In genomic region chr16:69131749-69132423, GRCh38 we compare ENCODE assay signal across 8 cellular contexts. TPM values are rescaled to one million over a fixed set of nuclear protein-coding genes. Genes with fewer than 3 reads are reported as not detected.
DNase-seq lines count a peak whose midpoint lies in the region; ATAC-seq, FAIRE-seq and TF ChIP-seq lines count a peak whose summit lies in the region.

No MANE protein-coding gene starts in this region.

- no peaks in the 10 kb centered on the region; the same call in 1 of the 2 replicates for H3K79me1 ChIP-seq in H1 (ENCODE audit: low read depth, low read length)

- DNase-seq in NCI-H748 (lab: John Stamatoyannopoulos, UW; ENCODE audit: unreplicated experiment) = peak; percentile 79
- DNase-seq in activated CD8-positive, alpha-beta T cell treated with anti-CD3 and anti-CD28 coated beads, Interleukin-2, amount 10 ng/mL, durations not matched to agents 7 days and 5 days = peak; percentile 82
- peak in 1 of 2 experiments; percentile 90 for DNase-seq in H1 (ENCODE audit: low read depth in 1 of 2, low spot score in 2 of 2)
- peak; percentile 51 for DNase-seq in stimulated activated CD8-positive, alpha-beta memory T cell treated with anti-CD3 and anti-CD28 coated beads, Interleukin-15, amount 100 ng/mL, for 24 hours (ENCODE audit: low read depth)

- no peaks in the 10 kb centered on the region for H3K9me3 Mint-ChIP-seq in activated CD8-positive, alpha-beta T cell treated with anti-CD3 and anti-CD28 coated beads, Interleukin-2, amount 10 ng/mL, durations not matched to agents 7 days and 5 days (ENCODE audit: insufficient read depth)

- H3K4me1 ChIP-seq in ACC112 (ENCODE audit: control insufficient read depth, insufficient read depth, low read length, unreplicated experiment) (peaks cover 28% of the 10 kb centered on the region), H1 (replicated peaks in 1 of 4; ENCODE audit: control insufficient read depth in 3 of 4, insufficient read depth in 4 of 4, low read length in 3 of 4) (peaks cover 2 to 12% (median 7%) of the 10 kb centered on the region in 4 experiments; a peak in 5 of 7 replicates), mesodermal cell (ENCODE audit: control insufficient read depth, insufficient read depth, low read length, poor library complexity, severe bottlenecking) (peaks cover 15% of the 10 kb centered on the region)

- H3K4me3 Mint-ChIP-seq in activated CD8-positive, alpha-beta T cell treated with anti-CD3 and anti-CD28 coated beads, Interleukin-2, amount 10 ng/mL, durations not matched to agents 7 days and 5 days = peak overlapping the region; percentile 94

- peak overlapping the region; percentile 96 for H4K8ac ChIP-seq in H1 (ENCODE audit: extremely low read depth, insufficient read depth, low read length)

- peak overlapping the region; percentile 89 to 95 (median 94) for H3K9ac ChIP-seq in H1 (replicated peaks in 1 of 4; ENCODE audit: extremely low read depth in 1 of 4, low read depth in 3 of 4, low read length in 3 of 4)

- H2BK120ac ChIP-seq in H1 (replicated peaks; ENCODE audit: low read depth, low read length) = peak overlapping the region; percentile 19

- no peak; a peak in 1 of 3 replicates for TF ChIP-seq EP300 in H1 (IDR thresholded peaks at IDR 0.05; ENCODE audit: borderline replicate concordance in 1 of 2, low read depth in 2 of 2, low read length in 2 of 2)

- H2BK15ac ChIP-seq in H1 (ENCODE audit: low read length) = no peak overlapping the region

- H3K4ac ChIP-seq in H1 (replicated peaks; ENCODE audit: insufficient read length, low read depth, low read length) = peak overlapping the region; percentile 96

- H3K27me3 Mint-ChIP-seq in activated CD8-positive, alpha-beta T cell treated with anti-CD3 and anti-CD28 coated beads, Interleukin-2, amount 10 ng/mL, durations not matched to agents 7 days and 5 days (ENCODE audit: low read depth) = no peaks in the 10 kb centered on the region

- TF ChIP-seq POLR2A in H1 (IDR thresholded peaks at IDR 0.05; ENCODE audit: control extremely low read depth in 1 of 2, low read depth in 2 of 2, low read length in 2 of 2) = peak; percentile 6 to 28; a peak in 2 of 3 replicates

- H3K56ac ChIP-seq in H1 (replicated peaks; ENCODE audit: insufficient read length, low read depth, low read length) = peak overlapping the region; percentile 56

- H2AK5ac ChIP-seq in H1 (ENCODE audit: low read depth, low read length) = no peak overlapping the region

- H3K36me3 ChIP-seq in ACC112 (ENCODE audit: insufficient read depth, low read length) (peaks cover 5% of the 10 kb centered on the region; the same call in 1 of the 2 replicates), H1 (ENCODE audit: control insufficient read depth in 2 of 4, insufficient read depth in 4 of 4, low read length in 3 of 4) (peaks cover 4 to 17% (median 6%) of the 10 kb centered on the region in 4 experiments; a peak in 6 of 8 replicates), mesodermal cell (ENCODE audit: control insufficient read depth, insufficient read depth, low read length) (peaks cover 57% of the 10 kb centered on the region)

- H4K91ac ChIP-seq in H1 (replicated peaks; ENCODE audit: insufficient read length, low read length) = peak overlapping the region; percentile 97

- H3K9me3 ChIP-seq in H1 (ENCODE audit: insufficient read depth in 2 of 2, low read depth in 1 of 2, low read length in 1 of 2) (no peaks in the 10 kb centered on the region), mesodermal cell (ENCODE audit: control insufficient read depth, low read length) (no peaks in the 10 kb centered on the region)

- H3K4me3 ChIP-seq in ACC112 (ENCODE audit: low read depth, low read length) (peak overlapping the region; percentile 100), H1 (ENCODE audit: extremely low read depth in 1 of 4, insufficient read depth in 2 of 4, low read depth in 3 of 4, low read length in 4 of 4) (peak overlapping the region; percentile 90 to 97 (median 94)), mesodermal cell (ENCODE audit: extremely low read depth, insufficient read depth, low read length, poor library complexity, severe bottlenecking) (peak overlapping the region; percentile 83)

- H3K36me3 Mint-ChIP-seq in activated CD8-positive, alpha-beta T cell treated with anti-CD3 and anti-CD28 coated beads, Interleukin-2, amount 10 ng/mL, durations not matched to agents 7 days and 5 days (ENCODE audit: low read depth) = peaks cover 42% of the 10 kb centered on the region

- H4K5ac ChIP-seq in H1 (ENCODE audit: insufficient read length, low read depth, low read length) = peak overlapping the region; percentile 34

- H3K27ac ChIP-seq in ACC112 (ENCODE audit: low read depth, low read length) (peak overlapping the region; percentile 87), H1 (ENCODE audit: low read depth, low read length) (peak overlapping the region; percentile 94), mesodermal cell (ENCODE audit: low read depth, low read length, severe bottlenecking) (peak overlapping the region; percentile 88)

- TF ChIP-seq CTCF in H1 (IDR thresholded peaks at IDR 0.05; ENCODE audit: control extremely low read depth in 1 of 3, insufficient read depth in 1 of 3, low read depth in 1 of 3, low read length in 3 of 3) = no peak

- H2BK12ac ChIP-seq in H1 (ENCODE audit: low read depth, low read length) = peak overlapping the region; percentile 85

- H3K14ac ChIP-seq in H1 (ENCODE audit: insufficient read length) = no peak overlapping the region

- CTCF ChIA-PET in activated CD8-positive, alpha-beta T cell treated with anti-CD3 and anti-CD28 coated beads, Interleukin-2, amount 10 ng/mL, durations not matched to agents 7 days and 5 days (lab: Charles Lee) = interaction anchor here (1.5 kb wide), 1 partner anchor 611 kb away, joined by 5 read pairs; no protein-coding TSS in a partner anchor
- CTCF ChIA-PET in H1 (lab: Charles Lee; ENCODE audit: partially characterized antibody) = interaction anchor here (1.1 to 2.6 kb wide), 4 partner anchors 25 to 230 kb away, joined by 3 to 9 read pairs (median 4); no protein-coding TSS in a partner anchor

- H2BK20ac ChIP-seq in H1 (ENCODE audit: low read length) = no peak overlapping the region; the same call in 1 of the 2 replicates

- H4K20me1 ChIP-seq in H1 (replicated peaks in 1 of 2; ENCODE audit: control insufficient read depth in 1 of 2, insufficient read depth in 2 of 2, low read length in 2 of 2) = peaks cover 4 to 6% of the 10 kb centered on the region in 2 experiments

- H2AFZ ChIP-seq in ACC112 (ENCODE audit: low read length, unreplicated experiment) (peak overlapping the region; percentile 93), H1 (ENCODE audit: low read length) (no peak overlapping the region)

- peak overlapping the region; percentile 92 for H3K27ac Mint-ChIP-seq in activated CD8-positive, alpha-beta T cell treated with anti-CD3 and anti-CD28 coated beads, Interleukin-2, amount 10 ng/mL, durations not matched to agents 7 days and 5 days

- H3K4me2 ChIP-seq in H1 (ENCODE audit: insufficient read depth in 1 of 2, low read depth in 2 of 2, low read length in 2 of 2) = peak overlapping the region; percentile 77 to 81

- H3K23me2 ChIP-seq in H1 (ENCODE audit: low read depth, low read length) = peaks cover 2% of the 10 kb centered on the region

- WGBS in H1 (ENCODE audit: extremely low coverage in 1 of 2, insufficient coverage in 1 of 2, insufficient read length in 1 of 2, insufficient replicate concordance in 2 of 2, low coverage in 1 of 2, low lambda C conversion rate in 2 of 2, missing lambda C conversion rate in 1 of 2), 2 experiments = 3% methylated on average over 13 of the region's 57 CpGs; no CpG with 5 or more reads in 1 of the 2 experiments
- WGBS in mesodermal cell (ENCODE audit: insufficient coverage in 2 of 2), 2 experiments = 0% methylated on average over 16 to 21 of the region's 57 CpGs

- no peak for TF ChIP-seq RAD21 in H1 (IDR thresholded peaks at IDR 0.05 in 1 of 2, conservative IDR thresholded peaks at IDR 0.05 in 1 of 2; ENCODE audit: low read depth in 2 of 2, low read length in 2 of 2)

- peaks cover 90% of the 10 kb centered on the region for H3K79me2 ChIP-seq in ACC112 (ENCODE audit: control insufficient read depth, insufficient read depth, low read length, unreplicated experiment)
- H3K79me2 ChIP-seq in H1 (ENCODE audit: control insufficient read depth in 1 of 2, insufficient read depth in 2 of 2, low read length in 2 of 2) = peaks cover 27 to 84% of the 10 kb centered on the region in 2 experiments

- H3K4me1 Mint-ChIP-seq in activated CD8-positive, alpha-beta T cell treated with anti-CD3 and anti-CD28 coated beads, Interleukin-2, amount 10 ng/mL, durations not matched to agents 7 days and 5 days (ENCODE audit: low read depth) = peaks cover 53% of the 10 kb centered on the region

- H3K27me3 ChIP-seq in ACC112 (ENCODE audit: insufficient read depth, low read length) = no peaks in the 10 kb centered on the region
- no peaks in the 10 kb centered on the region for H3K27me3 ChIP-seq in H1 (replicated peaks in 1 of 4; ENCODE audit: control insufficient read depth in 3 of 4, extremely low read depth in 1 of 4, insufficient read depth in 3 of 4, low read length in 3 of 4)

- H2BK5ac ChIP-seq in H1 (ENCODE audit: low read depth, low read length) = peak overlapping the region; percentile 95

- H3K18ac ChIP-seq in H1 (ENCODE audit: extremely low read depth, low read length) = peak overlapping the region; percentile 99

- POLR2A ChIA-PET in activated CD8-positive, alpha-beta T cell treated with anti-CD3 and anti-CD28 coated beads, Interleukin-2, amount 10 ng/mL, durations not matched to agents 7 days and 5 days (lab: Charles Lee) = interaction anchor here (0.6 to 1.7 kb wide), 12 partner anchors 9 to 295 kb away, joined by 3 to 8 read pairs (median 4); partner anchors contain the start of genes HAS3, SNTB2 and TANGO6
- POLR2A ChIA-PET in H1 (lab: Charles Lee; ENCODE audit: partially characterized antibody) = interaction anchor here (0.5 to 3.7 kb wide), 21 partner anchors 8 to 288 kb away, joined by 3 to 20 read pairs (median 5); partner anchors contain the start of genes HAS3 and PDF

- ATAC-seq in GM18868 (IDR thresholded peaks at IDR 0.05; ENCODE audit: unreplicated experiment) (peak; percentile 36), HG03196 (IDR thresholded peaks at IDR 0.05; ENCODE audit: unreplicated experiment) (peak; percentile 42)
- peak; percentile 45 for ATAC-seq in activated CD8-positive, alpha-beta T cell treated with anti-CD3 and anti-CD28 coated beads, Interleukin-2, amount 10 ng/mL, durations not matched to agents 7 days and 5 days

- no peak overlapping the region for H3K23ac ChIP-seq in H1 (ENCODE audit: insufficient read length)

- FAIRE-seq in H1 (lab: Jason Lieb, UNC) = no peak

RNA-seq across cellular contexts. Expression of gene CHTF8, which starts 0.5 kb away (rescaled TPM):
- 100 to 1,000 TPM; 132 to 143 TPM for total RNA-seq in activated CD8-positive, alpha-beta T cell treated with anti-CD3 and anti-CD28 coated beads, Interleukin-2, amount 10 ng/mL, durations not matched to agents 7 days and 5 days
- total RNA-seq in H1 (2021; fragmentation: NEBNext Ultra II Directional; extraction: Animal tissue kit (Norgen Biotek cat#: 25700)) = 138 and 146 TPM in 2 replicates
- polyA plus RNA-seq in H1 (2011; rRNA removed) = 114 and 163 TPM in 2 replicates
- 142 TPM for polyA plus RNA-seq in H1 (2011; cell fraction: cytosol; rRNA removed)
- 134 TPM for polyA plus RNA-seq in H1 (2011; cell fraction: nucleus; rRNA removed)
- polyA plus RNA-seq in H1 (2012, experiment 1 of 2) = 121 to 142 TPM (median 125 TPM) in 4 replicates
- polyA plus RNA-seq in H1 (2012, experiment 2 of 2) = 205 TPM
- 85.3 TPM for polyA plus RNA-seq in H1 (2013, experiment 1 of 2)
- 88.1 TPM for polyA plus RNA-seq in H1 (2013, experiment 2 of 2)
- 161 and 182 TPM in 2 replicates for polyA minus RNA-seq in H1 (2011; rRNA and poly(A)+ RNA removed)
- 79.5 TPM for polyA minus RNA-seq in H1 (2011; cell fraction: cytosol; rRNA and poly(A)+ RNA removed)
- polyA minus RNA-seq in H1 (2011; cell fraction: nucleus; rRNA and poly(A)+ RNA removed) = 44.1 TPM
- 116 TPM for polyA plus RNA-seq in mesodermal cell (2013, experiment 1 of 2)
- 99.3 TPM for polyA plus RNA-seq in mesodermal cell (2013, experiment 2 of 2)

RNA-seq across cellular contexts. Expression of gene UTP4, which starts 0.6 kb away (rescaled TPM):
- total RNA-seq in activated CD8-positive, alpha-beta T cell treated with anti-CD3 and anti-CD28 coated beads, Interleukin-2, amount 10 ng/mL, durations not matched to agents 7 days and 5 days = 10 to 100 TPM; 56.3 to 59.7 TPM
- total RNA-seq in H1 (2021; fragmentation: NEBNext Ultra II Directional; extraction: Animal tissue kit (Norgen Biotek cat#: 25700)) = 101 TPM in 2 replicates
- polyA plus RNA-seq in H1 (2011; rRNA removed) = 71.8 and 118 TPM in 2 replicates
- polyA plus RNA-seq in H1 (2011; cell fraction: cytosol; rRNA removed) = 97.1 TPM
- 79.0 TPM for polyA plus RNA-seq in H1 (2011; cell fraction: nucleus; rRNA removed)
- polyA plus RNA-seq in H1 (2012, experiment 1 of 2) = 79.5 to 93.4 TPM (median 87.5 TPM) in 4 replicates
- 49.1 TPM for polyA plus RNA-seq in H1 (2012, experiment 2 of 2)
- 56.7 TPM for polyA plus RNA-seq in H1 (2013, experiment 1 of 2)
- 56.3 TPM for polyA plus RNA-seq in H1 (2013, experiment 2 of 2)
- polyA minus RNA-seq in H1 (2011; rRNA and poly(A)+ RNA removed) = 200 and 231 TPM in 2 replicates
- polyA minus RNA-seq in H1 (2011; cell fraction: cytosol; rRNA and poly(A)+ RNA removed) = 63.9 TPM
- 44.5 TPM for polyA minus RNA-seq in H1 (2011; cell fraction: nucleus; rRNA and poly(A)+ RNA removed)
- 37.2 TPM for polyA plus RNA-seq in mesodermal cell (2013, experiment 1 of 2)
- polyA plus RNA-seq in mesodermal cell (2013, experiment 2 of 2) = 33.0 TPM

RNA-seq across cellular contexts. Expression of gene HAS3, which starts 26.4 kb away (rescaled TPM):
- under 1 TPM; 0.44 to 0.47 TPM for total RNA-seq in activated CD8-positive, alpha-beta T cell treated with anti-CD3 and anti-CD28 coated beads, Interleukin-2, amount 10 ng/mL, durations not matched to agents 7 days and 5 days
- total RNA-seq in H1 (2021; fragmentation: NEBNext Ultra II Directional; extraction: Animal tissue kit (Norgen Biotek cat#: 25700)) = 64.4 and 69.6 TPM in 2 replicates
- polyA plus RNA-seq in H1 (2011; rRNA removed) = 32.1 and 36.3 TPM in 2 replicates
- polyA plus RNA-seq in H1 (2011; cell fraction: cytosol; rRNA removed) = 29.6 TPM
- 66.5 TPM for polyA plus RNA-seq in H1 (2011; cell fraction: nucleus; rRNA removed)
- polyA plus RNA-seq in H1 (2012, experiment 1 of 2) = 34.8 to 49.4 TPM (median 37.8 TPM) in 4 replicates
- polyA plus RNA-seq in H1 (2012, experiment 2 of 2) = 21.6 TPM
- polyA plus RNA-seq in H1 (2013, experiment 1 of 2) = 67.7 TPM
- 65.6 TPM for polyA plus RNA-seq in H1 (2013, experiment 2 of 2)
- polyA minus RNA-seq in H1 (2011; rRNA and poly(A)+ RNA removed) = 63.5 and 84.0 TPM in 2 replicates
- 45.7 TPM for polyA minus RNA-seq in H1 (2011; cell fraction: cytosol; rRNA and poly(A)+ RNA removed)
- polyA minus RNA-seq in H1 (2011; cell fraction: nucleus; rRNA and poly(A)+ RNA removed) = 51.1 TPM
- 0.41 TPM for polyA plus RNA-seq in mesodermal cell (2013, experiment 1 of 2)
- 0.35 TPM for polyA plus RNA-seq in mesodermal cell (2013, experiment 2 of 2)

RNA-seq across cellular contexts. Expression of gene SNTB2, which starts 55.1 kb away (rescaled TPM):
- 10 to 100 TPM; 24.3 to 25.5 TPM for total RNA-seq in activated CD8-positive, alpha-beta T cell treated with anti-CD3 and anti-CD28 coated beads, Interleukin-2, amount 10 ng/mL, durations not matched to agents 7 days and 5 days
- total RNA-seq in H1 (2021; fragmentation: NEBNext Ultra II Directional; extraction: Animal tissue kit (Norgen Biotek cat#: 25700)) = 16.1 and 19.6 TPM in 2 replicates
- 6.0 and 8.9 TPM in 2 replicates for polyA plus RNA-seq in H1 (2011; rRNA removed)
- polyA plus RNA-seq in H1 (2011; cell fraction: cytosol; rRNA removed) = 6.3 TPM
- polyA plus RNA-seq in H1 (2011; cell fraction: nucleus; rRNA removed) = 19.2 TPM
- 5.9 to 9.9 TPM (median 7.0 TPM) in 4 replicates for polyA plus RNA-seq in H1 (2012, experiment 1 of 2)
- polyA plus RNA-seq in H1 (2012, experiment 2 of 2) = 0.96 TPM
- polyA plus RNA-seq in H1 (2013, experiment 1 of 2) = 6.0 TPM
- polyA plus RNA-seq in H1 (2013, experiment 2 of 2) = 5.3 TPM
- polyA minus RNA-seq in H1 (2011; rRNA and poly(A)+ RNA removed) = 15.2 and 17.5 TPM in 2 replicates
- polyA minus RNA-seq in H1 (2011; cell fraction: cytosol; rRNA and poly(A)+ RNA removed) = 27.2 TPM
- 22.7 TPM for polyA minus RNA-seq in H1 (2011; cell fraction: nucleus; rRNA and poly(A)+ RNA removed)
- 13.7 TPM for polyA plus RNA-seq in mesodermal cell (2013, experiment 1 of 2)
- 12.7 TPM for polyA plus RNA-seq in mesodermal cell (2013, experiment 2 of 2)

Comparison
In these comparisons a context has a peak if more than half of its experiments do, and no peak if none do; other contexts are left out.
1. RNA of gene HAS3, which starts 26.4 kb away (total RNA-seq): 64.4 to 69.6 TPM in H1; 0.44 to 0.47 TPM in activated CD8-positive, alpha-beta T cell treated with anti-CD3 and anti-CD28 coated beads, Interleukin-2, amount 10 ng/mL, durations not matched to agents 7 days and 5 days; every median in the first group is over 10 times any median in the second.
2. Peak in every context shown above with its lines, with median percentiles within 50 percentile points of each other: H3K27ac ChIP-seq, H3K4me3 ChIP-seq and ATAC-seq.